Comparison of ENCODE assay signal across 26 cellular contexts in the genomic region with DNA sequence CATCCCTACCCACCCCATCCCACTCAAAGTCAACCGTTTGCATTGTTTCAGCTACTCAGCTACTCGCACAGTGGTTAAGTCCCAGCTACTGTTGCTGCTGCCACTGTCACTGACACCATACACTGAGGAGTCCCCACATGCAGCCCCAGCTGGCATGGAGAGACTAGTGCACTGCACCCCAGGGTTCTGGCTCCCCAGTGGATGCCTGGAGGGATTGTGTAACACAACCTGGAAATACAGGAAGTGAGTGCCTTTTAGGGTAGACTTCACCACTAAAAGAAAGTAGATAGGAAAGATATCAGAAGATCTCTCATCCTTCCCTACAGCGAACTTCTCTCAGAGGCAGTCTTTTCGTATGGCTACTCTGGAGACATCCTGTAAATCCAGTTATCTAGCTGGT.
"Had no signal": no experiment of that assay in that cellular context is flagged by ENCODE, and none has a peak within 500 bp of the region (broad histone marks: within the 10 kb centered on the region; RNA-seq: fewer than 3 reads in every experiment).

No MANE protein-coding gene starts in this region.

- ATAC-seq: activated CD4-positive, alpha-beta T cell treated with anti-CD3 and anti-CD28 coated beads for 36 hours; activated T-cell treated with anti-CD3 and anti-CD28 coated beads, Interleukin-2, amount 50 U/mL, for 4 hours; foreskin keratinocyte; left lung; naive thymus-derived CD8-positive, alpha-beta T cell; sciatic nerve; stimulated activated memory B cell treated with anti-CD40 and anti-IgM and Interleukin-4, amounts not matched to agents 10 μg/mL and 1 μg/mL and 100 μg/mL, for 72 hours had no signal

- H3K4me3 ChIP-seq: adrenal gland, ascending aorta, left lung, lung, neural progenitor cell, smooth muscle cell, stomach, suprapubic skin, transverse colon, vagina had no signal

- H3K36me3 ChIP-seq: adrenal gland, ascending aorta, brain microvascular endothelial cell, left lung, neural progenitor cell, stomach, suprapubic skin, transverse colon, vagina had no signal

- H3K4me1 ChIP-seq: adrenal gland, ascending aorta, foreskin keratinocyte, left lung, neural progenitor cell, stomach, suprapubic skin, transverse colon, vagina had no signal

- DNase-seq: activated B cell treated with CpG ODN at 0.5 μM for 24 hours; activated CD4-positive, alpha-beta T cell treated with anti-CD3 and anti-CD28 coated beads for 36 hours; activated CD4-positive, alpha-beta T cell treated with anti-CD3 and anti-CD28 coated beads, Interleukin-2, amount 50 U/mL, for 48 hours; activated CD8-positive, alpha-beta memory T cell treated with anti-CD3 and anti-CD28 coated beads, Interleukin-2, amount 50 U/mL, for 48 hours; activated naive CD4-positive, alpha-beta T cell; activated T-cell treated with anti-CD3 and anti-CD28 coated beads, Interleukin-2, amount 50 U/mL, for 4 hours; adrenal gland; brain microvascular endothelial cell; caudate nucleus; dermis blood vessel endothelial cell; effector CD8-positive, alpha-beta T cell; foreskin keratinocyte; kidney glomerular epithelial cell; left lung; naive thymus-derived CD8-positive, alpha-beta T cell; stimulated activated CD4-positive, alpha-beta T cell treated with anti-CD3 and anti-CD28 coated beads, Interleukin-15, amount 100 ng/mL, for 24 hours; stomach; transverse colon had no signal

- H3K27ac ChIP-seq: adrenal gland, ascending aorta, brain microvascular endothelial cell, foreskin keratinocyte, left lung, neural progenitor cell, stomach, suprapubic skin, transverse colon, vagina had no signal

- H3K9me3 ChIP-seq: adrenal gland, ascending aorta, suprapubic skin, transverse colon, vagina had no signal

- H3K27me3 ChIP-seq: adrenal gland, ascending aorta, brain microvascular endothelial cell, foreskin keratinocyte, left lung, neural progenitor cell, stomach, suprapubic skin, transverse colon, vagina had no signal
